ENCODE assay signal across 1 cellular context in the genomic region with DNA sequence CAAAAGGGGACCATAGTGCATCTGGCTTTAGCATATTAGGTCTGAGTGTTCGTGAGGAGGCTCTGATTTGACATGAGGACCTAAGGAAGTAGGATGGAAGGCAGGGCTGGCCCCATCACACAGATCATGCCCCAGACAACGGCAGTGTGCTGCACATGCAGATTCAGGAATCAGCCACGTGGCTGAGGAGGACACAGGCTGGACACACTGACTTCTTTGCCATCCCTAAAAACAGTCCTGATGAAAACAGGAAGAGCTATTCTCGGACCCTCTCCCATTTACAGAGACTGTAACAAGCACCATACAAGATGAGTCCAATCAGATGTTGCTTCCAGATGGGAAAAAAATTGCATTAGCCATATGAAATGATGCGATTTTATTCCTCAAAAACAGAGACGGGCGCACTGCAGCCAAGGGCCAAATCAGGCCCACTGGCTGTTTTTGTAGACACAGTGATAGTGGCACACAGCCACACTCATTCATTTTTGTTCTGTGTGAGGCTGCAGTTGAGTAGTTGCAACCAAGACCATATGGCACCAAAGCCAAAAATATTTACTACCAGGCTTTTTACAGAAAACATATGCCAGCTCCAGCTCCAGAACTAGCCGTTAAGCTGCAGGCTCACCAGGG.
TF ChIP-seq lines count a peak whose summit lies in the region.

No MANE protein-coding gene starts in this region.

TF ChIP-seq in H1, 55 proteins besides CTCF, POLR2A, EP300 and RAD21:
- TF ChIP-seq SIX5 (IDR thresholded peaks at IDR 0.05; ENCODE audit: low read depth, low read length), result no peak
